10 cellular contexts compared by ENCODE assay signal in genomic region chr1:108016451-108016920, GRCh38. TPM values are rescaled to one million over a fixed set of nuclear protein-coding genes. Genes with fewer than 3 reads are reported as not detected.
A peak's percentile ranks its signal among the peaks of the same experiment; 100 is the strongest.
DNase-seq lines count a peak whose midpoint lies in the region; ATAC-seq, FAIRE-seq and TF ChIP-seq lines count a peak whose summit lies in the region.
"Had no signal": no experiment of that assay in that cellular context is flagged by ENCODE, and none has a peak within 500 bp of the region (broad histone marks: within the 10 kb centered on the region; RNA-seq: fewer than 3 reads in every experiment).

No MANE protein-coding gene starts in this region.

- H3K9me3 Mint-ChIP-seq in CD4-positive, alpha-beta memory T cell: peaks cover 0 to 3% (median 0%) of the 10 kb centered on the region in 8 donors

- H3K27me3 Mint-ChIP-seq in CD4-positive, alpha-beta memory T cell: peaks cover 0 to 3% of the 10 kb centered on the region in 2 donors

- DNase-seq in cardiac muscle cell (ENCODE audit: low read depth in 1 of 2, low spot score in 1 of 2) (peak; percentile 37 to 97), right atrium auricular region (ENCODE audit: low spot score) (no peak), RWPE2 (ENCODE audit: low spot score) (peak; percentile 66), glomerular visceral epithelial cell (ENCODE audit: extremely low spot score) (peak; percentile 97), urothelium cell line (ENCODE audit: low spot score) (peak; percentile 85)
- DNase-seq in CD4-positive, alpha-beta memory T cell: no peak
- DNase-seq: NCI-H2081 had no signal

- no peaks in the 10 kb centered on the region for H3K36me3 ChIP-seq in cardiac muscle cell
- H3K36me3 ChIP-seq in right atrium auricular region: no peaks in the 10 kb centered on the region
- H3K36me3 ChIP-seq in RWPE2 (ENCODE audit: low read depth): no peaks in the 10 kb centered on the region
- no peaks in the 10 kb centered on the region for H3K36me3 ChIP-seq in CD4-positive, alpha-beta memory T cell (ENCODE audit: insufficient read depth, low read length)

- H3K4me1 ChIP-seq in cardiac muscle cell (ENCODE audit: low read depth): peaks cover 5% of the 10 kb centered on the region
- peaks cover 0 to 14% of the 10 kb centered on the region in 2 donors for H3K4me1 ChIP-seq in right atrium auricular region
- peaks cover 14% of the 10 kb centered on the region for H3K4me1 ChIP-seq in RWPE2 (ENCODE audit: insufficient read depth, poor library complexity, severe bottlenecking)
- no peaks in the 10 kb centered on the region for H3K4me1 ChIP-seq in CD4-positive, alpha-beta memory T cell (ENCODE audit: insufficient read depth, low read length)

- no peak overlapping the region for H3K4me3 ChIP-seq in cardiac muscle cell
- H3K4me3 ChIP-seq in right atrium auricular region: no peak overlapping the region
- no peak overlapping the region for H3K4me3 ChIP-seq in RWPE2 (ENCODE audit: severe bottlenecking)
- H3K4me3 ChIP-seq in CD4-positive, alpha-beta memory T cell (ENCODE audit: low read length in 2 of 2): no peak overlapping the region

- no peaks in the 10 kb centered on the region for H3K36me3 Mint-ChIP-seq in CD4-positive, alpha-beta memory T cell

- CTCF ChIA-PET in CD4-positive, alpha-beta memory T cell (lab: Charles Lee; ENCODE audit: partially characterized antibody): no interaction called here

- intact Hi-C loops in CD4-positive, alpha-beta memory T cell (cut with micrococcal nuclease): no loop called here

- H3K27me3 ChIP-seq in cardiac muscle cell (no peaks in the 10 kb centered on the region), right atrium auricular region (no peaks in the 10 kb centered on the region), RWPE2 (ENCODE audit: insufficient read depth, poor library complexity, severe bottlenecking) (no peaks in the 10 kb centered on the region)
- H3K27me3 ChIP-seq in CD4-positive, alpha-beta memory T cell (ENCODE audit: insufficient read depth, low read length): no peaks in the 10 kb centered on the region

- no peaks in the 10 kb centered on the region for H3K4me1 Mint-ChIP-seq in CD4-positive, alpha-beta memory T cell

- TF ChIP-seq CTCF in cardiac muscle cell (IDR thresholded peaks at IDR 0.05; ENCODE audit: low read depth, low read length) (no peak), right atrium auricular region (IDR thresholded peaks at IDR 0.05) (no peak), RWPE2 (IDR thresholded peaks at IDR 0.05; ENCODE audit: poor library complexity, severe bottlenecking) (no peak)

- POLR2A ChIA-PET in CD4-positive, alpha-beta memory T cell (lab: Charles Lee; ENCODE audit: partially characterized antibody): no interaction called here

- H3K27ac Mint-ChIP-seq in CD4-positive, alpha-beta memory T cell: no peak overlapping the region

- no peak for FAIRE-seq in urothelium cell line (lab: Jason Lieb, UNC)
- FAIRE-seq: H1 had no signal

- ATAC-seq in RWPE2 (ENCODE audit: low read depth) (peak; percentile 96), GM21381 (IDR thresholded peaks at IDR 0.05; ENCODE audit: unreplicated experiment) (no peak), HG03097 (IDR thresholded peaks at IDR 0.05; ENCODE audit: low FRiP score, unreplicated experiment) (no peak)

- H3K27ac ChIP-seq in cardiac muscle cell (peak overlapping the region; percentile 4), right atrium auricular region (peak overlapping the region in 1 of 2 donors; percentile 58), RWPE2 (ENCODE audit: poor library complexity, severe bottlenecking) (peak overlapping the region; percentile 64)
- H3K27ac ChIP-seq in CD4-positive, alpha-beta memory T cell (ENCODE audit: low read depth, low read length): no peak overlapping the region

- H3K9me3 ChIP-seq in cardiac muscle cell (ENCODE audit: low read depth): no peaks in the 10 kb centered on the region
- no peaks in the 10 kb centered on the region for H3K9me3 ChIP-seq in right atrium auricular region
- H3K9me3 ChIP-seq in RWPE2 (ENCODE audit: severe bottlenecking): no peaks in the 10 kb centered on the region
- no peaks in the 10 kb centered on the region for H3K9me3 ChIP-seq in CD4-positive, alpha-beta memory T cell (ENCODE audit: control insufficient read depth in 1 of 2, low read length in 2 of 2)

- no peak overlapping the region for H3K4me3 Mint-ChIP-seq in CD4-positive, alpha-beta memory T cell

RNA-seq across cellular contexts. Expression of gene VAV3, which starts 51.5 kb away (rescaled TPM):
- total RNA-seq in cardiac muscle cell (0.86 and 1.2 TPM in 2 replicates), right atrium auricular region (1 to 10 TPM; 2.0 to 2.8 TPM)
- polyA plus RNA-seq in cardiac muscle cell: 0.33 and 0.75 TPM in 2 replicates
- total RNA-seq in CD4-positive, alpha-beta memory T cell: 1 to 10 TPM; 1.6 to 2.9 TPM
- 1 to 10 TPM in 1 of 2 donors, under 1 TPM in 1; 0.43 to 2.0 TPM for polyA plus RNA-seq in CD4-positive, alpha-beta memory T cell

Comparison
In these comparisons a context has a peak if more than half of its experiments do, and no peak if none do; other contexts are left out.
1. DNase-seq: peak in cardiac muscle cell (2 of 2), RWPE2 (single experiment), glomerular visceral epithelial cell (single experiment) and urothelium cell line (single experiment); none in right atrium auricular region (single experiment) and CD4-positive, alpha-beta memory T cell (0 of 5).